ENCODE assay signal across 8 cellular contexts in genomic region chr4:77074961-77075855, GRCh38. TPM values are rescaled to one million over a fixed set of nuclear protein-coding genes. Genes with fewer than 3 reads are reported as not detected.
A peak's percentile ranks its signal among the peaks of the same experiment; 100 is the strongest.
DNase-seq lines count a peak whose midpoint lies in the region; TF ChIP-seq lines count a peak whose summit lies in the region.

No MANE protein-coding gene starts in this region.

- H3K27ac ChIP-seq in HEK293 (ENCODE audit: extremely low read depth, low read depth, low read length) (peak overlapping the region; percentile 93), coronary artery (peak overlapping the region; percentile 99 to 100)

- WGBS in lower leg skin, 2 donors, result 0 to 1% methylated on average over 50 to 59 of the region's 90 CpGs

- no peaks in the 10 kb centered on the region for H3K4me1 ChIP-seq in HEK293 (ENCODE audit: control insufficient read depth, insufficient read depth, low read length)

- H3K36me3 ChIP-seq in HEK293 (ENCODE audit: control insufficient read depth in 2 of 2, insufficient read depth in 1 of 2, low read length in 2 of 2), result no peaks in the 10 kb centered on the region

- no peaks in the 10 kb centered on the region for H3K9me3 ChIP-seq in HEK293 (ENCODE audit: control insufficient read depth, insufficient read depth, low read depth, low read length)

- peak overlapping the region; percentile 93 for H3K4me3 ChIP-seq in HEK293 (ENCODE audit: low read depth, low read length)
- H3K4me3 ChIP-seq in NB4 (ENCODE audit: low read depth, low read length), result peak overlapping the region; percentile 80
- H3K4me3 ChIP-seq in coronary artery, result peak overlapping the region; percentile 98
- H3K4me3 ChIP-seq in lower leg skin (ENCODE audit: low read depth, poor library complexity, severe bottlenecking), result peak overlapping the region; percentile 99

- CTCF ChIA-PET in GM10248 (lab: Yijun Ruan, JAX) (interaction anchor here (1.9 kb wide), 1 partner anchor 128 kb away, joined by 5 read pairs; no protein-coding TSS in a partner anchor), HEK293 (lab: Yijun Ruan, JAX) (no interaction called here)

- no peak for TF ChIP-seq POLR2A in NB4 (IDR thresholded peaks at IDR 0.05; ENCODE audit: extremely low read depth, insufficient read length)
- TF ChIP-seq POLR2A in lower leg skin (IDR thresholded peaks at IDR 0.05), result no peak

- POLR2A ChIA-PET in GM10248 (lab: Yijun Ruan, JAX), result interaction anchor here (1.8 kb wide), 1 partner anchor 128 kb away, joined by 3 read pairs; no protein-coding TSS in a partner anchor
- POLR2A ChIA-PET in HEK293 (lab: Yijun Ruan, JAX), result interaction anchor here (1.6 to 3.3 kb wide), 2 partner anchors 19 to 82 kb away, joined by 4 to 19 read pairs; partner anchors contain the start of gene CCNG2

- TF ChIP-seq CTCF in GM10248 (IDR thresholded peaks at IDR 0.05; ENCODE audit: control extremely low read depth, extremely low read depth, low read depth, missing control alignments), result no peak
- TF ChIP-seq CTCF in HEK293 (tag by site-specific recombination; IDR thresholded peaks at IDR 0.05), result no peak
- no peak for TF ChIP-seq CTCF in NB4 (IDR thresholded peaks at IDR 0.05; ENCODE audit: low read depth, low read length)
- no peak for TF ChIP-seq CTCF in coronary artery (IDR thresholded peaks at IDR 0.05)
- TF ChIP-seq CTCF in lower leg skin (IDR thresholded peaks at IDR 0.05), result no peak

- DNase-seq in GM10248 (ENCODE audit: extremely low spot score) (peak; percentile 76), NB4 (ENCODE audit: low read depth) (peak; percentile 92), coronary artery (ENCODE audit: low spot score) (peak; percentile 87), lower leg skin (ENCODE audit: low spot score in 2 of 2) (peak; percentile 69 to 93), DMS153 (lab: John Stamatoyannopoulos, UW) (no peak)
- peak; percentile 82 for DNase-seq in activated CD4-positive, alpha-beta T cell treated with anti-CD3 and anti-CD28 coated beads for 48 hours
- peak; percentile 48 to 76 for DNase-seq in stimulated activated CD4-positive, alpha-beta T cell treated with anti-CD3 and anti-CD28 coated beads, Interleukin-4, amount 100 ng/mL, for 48 hours (ENCODE audit: low read depth in 2 of 2)

- intact Hi-C loops in lower leg skin (cut with DNase I; ENCODE audit: low total_unique reads), result no loop called here

TF ChIP-seq in HEK293, 187 proteins besides CTCF, POLR2A, EP300 and RAD21:
- TF ChIP-seq ZNF140 (tag by site-specific recombination; IDR thresholded peaks at IDR 0.05) (no peak), SCRT1 (tag by site-specific recombination; IDR thresholded peaks at IDR 0.05; ENCODE audit: borderline replicate concordance) (no peak), ELK4 (IDR thresholded peaks at IDR 0.05; ENCODE audit: borderline replicate concordance, low read depth, low read length) (no peak), GLIS1 (tag by site-specific recombination; IDR thresholded peaks at IDR 0.05) (no peak), KLF10 (tag by site-specific recombination; IDR thresholded peaks at IDR 0.05) (peak; percentile 14; the same call in 1 of the 2 replicates), GLI2 (tag by site-specific recombination; IDR thresholded peaks at IDR 0.05; ENCODE audit: borderline replicate concordance, low read depth) (no peak), ZFHX2 (tag by site-specific recombination; conservative IDR thresholded peaks at IDR 0.05) (peak; percentile 42), ZNF513 (tag by site-specific recombination; IDR thresholded peaks at IDR 0.05) (peak; percentile 88), ZNF791 (tag by site-specific recombination; IDR thresholded peaks at IDR 0.05) (no peak), ZBTB20 (tag by site-specific recombination; IDR thresholded peaks at IDR 0.05) (0 out of 2 replicates have a peak, but pooled peaks have one; percentile 1), ZNF621 (tag by site-specific recombination; IDR thresholded peaks at IDR 0.05) (no peak), EGR2 (tag by site-specific recombination; IDR thresholded peaks at IDR 0.05; ENCODE audit: low read depth) (peak; percentile 50; the same call in 1 of the 2 replicates), KLF9 (tag by site-specific recombination; IDR thresholded peaks at IDR 0.05; ENCODE audit: low read depth) (peak; percentile 53)
- TF ChIP-seq, protein P1, sequence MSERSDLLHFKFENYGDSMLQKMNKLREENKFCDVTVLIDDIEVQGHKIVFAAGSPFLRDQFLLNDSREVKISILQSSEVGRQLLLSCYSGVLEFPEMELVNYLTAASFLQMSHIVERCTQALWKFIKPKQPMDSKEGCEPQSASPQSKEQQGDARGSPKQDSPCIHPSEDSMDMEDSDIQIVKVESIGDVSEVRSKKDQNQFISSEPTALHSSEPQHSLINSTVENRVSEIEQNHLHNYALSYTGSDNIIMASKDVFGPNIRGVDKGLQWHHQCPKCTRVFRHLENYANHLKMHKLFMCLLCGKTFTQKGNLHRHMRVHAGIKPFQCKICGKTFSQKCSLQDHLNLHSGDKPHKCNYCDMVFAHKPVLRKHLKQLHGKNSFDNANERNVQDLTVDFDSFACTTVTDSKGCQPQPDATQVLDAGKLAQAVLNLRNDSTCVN (tag by site-specific recombination; optimal IDR thresholded peaks at IDR 0.05), result peak; percentile 80

RNA-seq across cellular contexts. Expression of gene CCNI, which starts 0.6 kb away (rescaled TPM):
- total RNA-seq in lower leg skin, result 100 to 1,000 TPM; 155 to 208 (median 178) TPM
